In the genomic region with DNA sequence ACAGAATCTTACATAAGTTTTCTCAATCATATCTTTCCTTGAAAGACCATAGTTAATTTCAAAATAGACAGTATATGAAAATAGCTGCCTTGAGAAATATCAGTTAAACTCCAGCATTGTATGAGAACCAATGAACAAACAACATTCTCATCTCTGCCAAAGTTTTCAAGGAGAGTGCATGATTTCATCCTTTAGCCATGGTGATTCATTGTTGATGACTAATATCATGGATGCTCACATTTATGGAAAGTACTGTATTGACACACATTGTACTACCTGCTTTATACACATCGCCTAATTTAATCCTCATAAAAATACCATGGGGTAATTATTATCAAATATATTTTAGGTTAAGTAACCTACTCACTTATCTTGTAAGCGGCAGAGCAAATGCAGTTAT, we compare ENCODE assay signal across 22 cellular contexts.
DNase-seq lines count a peak whose midpoint lies in the region; FAIRE-seq and TF ChIP-seq lines count a peak whose summit lies in the region.
"Had no signal": no experiment of that assay in that cellular context is flagged by ENCODE, and none has a peak within 500 bp of the region (broad histone marks: within the 10 kb centered on the region; RNA-seq: fewer than 3 reads in every experiment).

No MANE protein-coding gene starts in this region.

- no peaks in the 10 kb centered on the region for H3K79me2 ChIP-seq in fibroblast of lung (ENCODE audit: control insufficient read depth, insufficient read depth, low read length)

- intact Hi-C loops in MCF 10A (cut with micrococcal nuclease), result no loop called here
- intact Hi-C loops in breast epithelium (cut with DNase I; ENCODE audit: low total_unique reads), result no loop called here

- H3K36me3 ChIP-seq in breast epithelium, result no peaks in the 10 kb centered on the region
- H3K36me3 ChIP-seq in fibroblast of lung (ENCODE audit: control insufficient read depth, insufficient read depth, low read length), result no peaks in the 10 kb centered on the region
- H3K36me3 ChIP-seq: BLaER1, vagina, WERI-Rb-1 had no signal

- in situ Hi-C loops in KBM-7 (cut with MboI; ENCODE audit: low pct_unique_long_range_greater_than_20kb, low sequenced_read_pairs), result no loop called here

- no peak overlapping the region for H3K27ac Mint-ChIP-seq in MCF 10A (ENCODE audit: low read depth, unreplicated experiment)
- H3K27ac Mint-ChIP-seq: dendritic cell treated with granulocyte-macrophage colony-stimulating factor and Interleukin-4, amounts not matched to agents 40 ng/mL and 50 ng/mL, for 4 days; T-helper 1 cell treated with Interleukin-12 subunit alpha and Interleukin-12 subunit beta and Interleukin-4 antibody, amounts not matched to agents 30 μg/mL and 1 μg/mL, for 36 hours had no signal

- H3K36me3 Mint-ChIP-seq in MCF 10A (ENCODE audit: insufficient read depth, unreplicated experiment), result peaks cover 6% of the 10 kb centered on the region

- H3K9me3 ChIP-seq in breast epithelium, result no peaks in the 10 kb centered on the region
- H3K9me3 ChIP-seq in fibroblast of lung (ENCODE audit: control insufficient read depth, insufficient read depth, low read depth, low read length), result no peaks in the 10 kb centered on the region
- H3K9me3 ChIP-seq: BLaER1, vagina had no signal

- H3K27me3 Mint-ChIP-seq in MCF 10A (ENCODE audit: insufficient read depth, unreplicated experiment), result peaks cover 63% of the 10 kb centered on the region
- H3K27me3 Mint-ChIP-seq: dendritic cell treated with granulocyte-macrophage colony-stimulating factor and Interleukin-4, amounts not matched to agents 40 ng/mL and 50 ng/mL, for 4 days had no signal

- DNase-seq in MCF 10A (ENCODE audit: unreplicated experiment), result peak; percentile 68
- DNase-seq in breast epithelium (ENCODE audit: low spot score in 2 of 2), result no peak
- peak; percentile 23 for DNase-seq in amniotic stem cell (lab: John Stamatoyannopoulos, UW)
- DNase-seq in fibroblast of lung (ENCODE audit: low read depth in 2 of 2), result peak; percentile 34 to 56
- peak; percentile 28 for DNase-seq in urothelium cell line (ENCODE audit: low spot score)
- DNase-seq in stimulated activated CD4-positive, alpha-beta T cell treated with anti-CD3 and anti-CD28 coated beads, Interleukin-4, amount 100 ng/mL, for 1 hour, result no peak
- DNase-seq in KBM-7, result no peak
- DNase-seq in effector CD4-positive, alpha-beta T cell, result no peak
- DNase-seq: activated CD4-positive, alpha-beta T cell treated with anti-CD3 and anti-CD28 coated beads, Interleukin-2, amount 50 U/mL, for 48 hours; glutamatergic neuron; NCI-H1092; NCI-H2081 treated with DMSO at 0.1 percent for 48 hours; NCI-H526 treated with DMSO at 0.1 percent for 48 hours; SIG-M5; stimulated activated CD4-positive, alpha-beta T cell treated with anti-CD3 and anti-CD28 coated beads, Interleukin-12 subunit alpha, Interleukin-12 subunit beta, amount 100 ng/mL, for 4 hours; WERI-Rb-1 had no signal

- H3K9me3 Mint-ChIP-seq in MCF 10A (ENCODE audit: unreplicated experiment), result no peaks in the 10 kb centered on the region

- H3K9ac ChIP-seq in fibroblast of lung (ENCODE audit: insufficient read depth, low read length), result no peak overlapping the region
- H3K9ac ChIP-seq: BLaER1 had no signal

- H4K20me1 ChIP-seq in fibroblast of lung (ENCODE audit: control insufficient read depth, extremely low read depth, insufficient read depth, low read length), result no peaks in the 10 kb centered on the region
- H4K20me1 ChIP-seq: BLaER1 had no signal

- H3K27ac ChIP-seq in breast epithelium (no peak overlapping the region), fibroblast of lung (ENCODE audit: insufficient read depth, low read length) (no peak overlapping the region)
- H3K27ac ChIP-seq: BLaER1, vagina, WERI-Rb-1 had no signal

- no TSS peak for BruUV-seq in MCF 10A (replicated peaks; lab: Mats Ljungman, UMichigan)

- no peak overlapping the region for H3K4me3 Mint-ChIP-seq in MCF 10A (ENCODE audit: unreplicated experiment)
- H3K4me3 Mint-ChIP-seq: dendritic cell treated with granulocyte-macrophage colony-stimulating factor and Interleukin-4, amounts not matched to agents 40 ng/mL and 50 ng/mL, for 4 days; T-helper 1 cell treated with Interleukin-12 subunit alpha and Interleukin-12 subunit beta and Interleukin-4 antibody, amounts not matched to agents 30 μg/mL and 1 μg/mL, for 36 hours had no signal

- H3K4me3 ChIP-seq in breast epithelium, result no peak overlapping the region
- no peak overlapping the region for H3K4me3 ChIP-seq in fibroblast of lung (replicated peaks in 1 of 4; ENCODE audit: control extremely low read depth in 1 of 4, insufficient read depth in 1 of 4, low read depth in 3 of 4, low read length in 4 of 4)
- H3K4me3 ChIP-seq: BLaER1, vagina had no signal

- H2AFZ ChIP-seq in fibroblast of lung (ENCODE audit: low read length), result no peak overlapping the region

- H3K27me3 ChIP-seq in breast epithelium (no peaks in the 10 kb centered on the region), fibroblast of lung (ENCODE audit: control insufficient read depth, insufficient read depth, low read length) (no peaks in the 10 kb centered on the region)
- H3K27me3 ChIP-seq: BLaER1, vagina had no signal

- no peaks in the 10 kb centered on the region for H3K4me1 ChIP-seq in breast epithelium
- H3K4me1 ChIP-seq in fibroblast of lung (ENCODE audit: control insufficient read depth, extremely low read depth, insufficient read depth, low read length), result no peaks in the 10 kb centered on the region
- H3K4me1 ChIP-seq: BLaER1, vagina had no signal

- no peaks in the 10 kb centered on the region for H3K4me1 Mint-ChIP-seq in MCF 10A (ENCODE audit: insufficient read depth, unreplicated experiment)

- no peak for TF ChIP-seq POLR2A in breast epithelium (IDR thresholded peaks at IDR 0.05)

- CTCF ChIA-PET in MCF 10A (lab: Yijun Ruan, JAX), result interaction anchor here (0.6 kb wide), 1 partner anchor 874 kb away, joined by 3 read pairs; no protein-coding TSS in a partner anchor

- TF ChIP-seq CTCF in MCF 10A (IDR thresholded peaks at IDR 0.05; ENCODE audit: unreplicated experiment), result no peak
- TF ChIP-seq CTCF in breast epithelium (IDR thresholded peaks at IDR 0.05), result no peak
- TF ChIP-seq CTCF in fibroblast of lung (conservative IDR thresholded peaks at IDR 0.05 in 1 of 2, IDR thresholded peaks at IDR 0.05 in 1 of 2; ENCODE audit: low read depth in 1 of 2, low read length in 2 of 2), result no peak

- POLR2A ChIA-PET in MCF 10A (lab: Yijun Ruan, JAX), result interaction anchor here (0.7 kb wide), 1 partner anchor 1504 kb away, joined by 4 read pairs; no protein-coding TSS in a partner anchor

- no peak for FAIRE-seq in urothelium cell line (lab: Jason Lieb, UNC)
- FAIRE-seq: A204.1, endothelial cell of umbilical vein had no signal

- no peak overlapping the region for H3K4me2 ChIP-seq in fibroblast of lung (ENCODE audit: extremely low read depth, insufficient read depth, low read length)
- H3K4me2 ChIP-seq: BLaER1 had no signal

Comparison
In these comparisons a context has a peak if more than half of its experiments do, and no peak if none do; other contexts are left out.
1. DNase-seq: peak in MCF 10A (single experiment), amniotic stem cell (single experiment), fibroblast of lung (2 of 2) and urothelium cell line (single experiment); none in breast epithelium (0 of 2), stimulated activated CD4-positive, alpha-beta T cell treated with anti-CD3 and anti-CD28 coated beads, Interleukin-4, amount 100 ng/mL, for 1 hour (single experiment), KBM-7 (single experiment) and effector CD4-positive, alpha-beta T cell (single experiment).